In the genomic region with DNA sequence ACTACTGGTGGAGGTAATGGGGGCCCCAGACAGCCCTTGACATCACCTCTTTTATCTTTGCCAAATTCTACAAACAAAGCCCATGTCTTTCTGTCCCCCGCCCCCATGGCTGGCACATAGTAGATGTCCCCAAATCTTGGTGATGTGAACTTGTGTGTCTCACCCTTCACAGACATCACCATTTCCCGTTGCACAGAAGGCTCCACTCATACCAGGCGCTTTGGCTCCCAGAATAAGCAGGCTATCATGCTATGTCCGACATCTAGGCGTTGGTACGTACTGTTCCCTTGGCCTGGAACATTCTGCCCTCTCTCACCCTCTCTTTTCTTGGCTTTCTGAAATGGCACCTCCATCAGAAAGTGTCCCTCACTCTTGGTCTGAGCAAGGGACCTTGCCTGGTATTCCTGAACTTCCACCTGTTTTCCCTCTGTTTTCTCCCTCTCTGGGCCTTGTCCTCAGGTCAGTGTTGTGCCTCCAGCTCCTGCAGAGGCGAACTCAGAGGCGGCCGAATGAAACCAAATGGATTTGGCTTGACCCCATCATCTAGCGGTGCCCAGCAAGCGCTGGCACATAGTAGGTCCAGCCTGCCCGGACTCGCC, we compare ENCODE assay signal across 15 cellular contexts. TPM values are rescaled to one million over a fixed set of nuclear protein-coding genes. Genes with fewer than 3 reads are reported as not detected.
DNase-seq lines count a peak whose midpoint lies in the region; ATAC-seq and TF ChIP-seq lines count a peak whose summit lies in the region.
"Had no signal": no experiment of that assay in that cellular context is flagged by ENCODE, and none has a peak within 500 bp of the region (broad histone marks: within the 10 kb centered on the region; RNA-seq: fewer than 3 reads in every experiment).

No MANE protein-coding gene starts in this region.

- DNase-seq in adrenal gland (peak in 1 of 7 donors; percentile 19), Right ventricle myocardium superior (no peak), osteoblast (ENCODE audit: insufficient read length, low spot score, missing footprints) (no peak), transverse colon (no peak), foreskin keratinocyte (no peak), NCI-H526 (lab: John Stamatoyannopoulos, UW) (no peak)
- no peak for DNase-seq in activated CD8-positive, alpha-beta memory T cell treated with anti-CD3 and anti-CD28 coated beads, Interleukin-2, amount 50 U/mL, for 48 hours
- DNase-seq: activated naive CD4-positive, alpha-beta T cell treated with Interleukin-2 at 50 U/mL for 16 hours; central memory CD4-positive, alpha-beta T cell; stimulated activated CD4-positive, alpha-beta T cell treated with anti-CD3 and anti-CD28 coated beads, Interleukin-12 subunit alpha, Interleukin-12 subunit beta, amount 100 ng/mL, for 4 hours had no signal

- 38 to 47% (median 41%) methylated on average over 13 of the region's 13 CpGs for WGBS in adrenal gland, 4 donors
- 57 to 63% methylated on average over 5 to 13 of the region's 13 CpGs for WGBS in transverse colon (ENCODE audit: low coverage in 1 of 2), 2 donors

- H3K79me2 ChIP-seq in osteoblast (ENCODE audit: insufficient read depth, low read length), result no peaks in the 10 kb centered on the region

- H3K27ac ChIP-seq in adrenal gland (peak overlapping the region in 3 of 5 donors; percentile 61 to 82 (median 78)), osteoblast (ENCODE audit: low read depth, low read length) (no peak overlapping the region), transverse colon (peak overlapping the region; percentile 22 to 42 (median 28)), foreskin keratinocyte (no peak overlapping the region)

- H3K9me3 ChIP-seq in adrenal gland (replicated peaks in 1 of 3), result no peaks in the 10 kb centered on the region
- H3K9me3 ChIP-seq in osteoblast (ENCODE audit: low read depth, low read length), result no peaks in the 10 kb centered on the region
- no peaks in the 10 kb centered on the region for H3K9me3 ChIP-seq in transverse colon

- TF ChIP-seq POLR2A in adrenal gland (IDR thresholded peaks at IDR 0.05), result no peak
- no peak for TF ChIP-seq POLR2A in transverse colon (IDR thresholded peaks at IDR 0.05)

- in situ Hi-C loops in transverse colon (cut with MboI; ENCODE audit: low pct_ligation_motif_present in 1 of 4, low pct_unique_long_range_greater_than_20kb in 1 of 4, low sequenced_read_pairs in 3 of 4), result no loop called here

- peak overlapping the region in 1 of 4 donors; percentile 4 for H3K4me3 ChIP-seq in adrenal gland
- no peak overlapping the region for H3K4me3 ChIP-seq in osteoblast (ENCODE audit: insufficient read depth, low read length)
- no peak overlapping the region for H3K4me3 ChIP-seq in transverse colon
- H3K4me3 ChIP-seq: GM12878 had no signal

- H3K36me3 ChIP-seq in adrenal gland (replicated peaks in 1 of 2) (no peaks in the 10 kb centered on the region), osteoblast (ENCODE audit: insufficient read depth, low read length) (no peaks in the 10 kb centered on the region), transverse colon (no peaks in the 10 kb centered on the region)

- TF ChIP-seq CTCF in adrenal gland (IDR thresholded peaks at IDR 0.05) (no peak), osteoblast (IDR thresholded peaks at IDR 0.05; ENCODE audit: extremely low read depth, low read depth, low read length) (no peak), transverse colon (IDR thresholded peaks at IDR 0.05) (no peak), foreskin keratinocyte (conservative IDR thresholded peaks at IDR 0.05) (no peak)

- TF ChIP-seq EP300 in transverse colon (IDR thresholded peaks at IDR 0.05; ENCODE audit: low read depth), result peak; percentile 81

- no peaks in the 10 kb centered on the region for H4K20me1 ChIP-seq in osteoblast (ENCODE audit: insufficient read depth, low read length)

- ATAC-seq in Right ventricle myocardium superior (ENCODE audit: poor library complexity) (peak; percentile 65), foreskin keratinocyte (no peak), GM21447 (IDR thresholded peaks at IDR 0.05; ENCODE audit: unreplicated experiment) (no peak)
- ATAC-seq: GM12878 had no signal

- H3K4me2 ChIP-seq in osteoblast (ENCODE audit: insufficient read depth, low read length), result peak overlapping the region; percentile 68

- intact Hi-C loops in adrenal gland (cut with DNase I), result no loop called here
- intact Hi-C loops in Right ventricle myocardium superior (cut with DNase I), result no loop called here
- intact Hi-C loops in transverse colon (cut with DNase I; ENCODE audit: low total_unique reads), result no loop called here

- H3K4me1 ChIP-seq in adrenal gland (replicated peaks in 1 of 2), result peaks cover 23 to 24% of the 10 kb centered on the region in 2 donors
- H3K4me1 ChIP-seq in osteoblast (ENCODE audit: insufficient read depth, low read length), result peaks cover 35% of the 10 kb centered on the region
- peaks cover 9 to 17% (median 12%) of the 10 kb centered on the region in 4 donors for H3K4me1 ChIP-seq in transverse colon
- H3K4me1 ChIP-seq in foreskin keratinocyte, result no peaks in the 10 kb centered on the region

- no peaks in the 10 kb centered on the region for H3K27me3 ChIP-seq in adrenal gland
- H3K27me3 ChIP-seq in osteoblast (ENCODE audit: insufficient read depth, low read length), result no peaks in the 10 kb centered on the region
- no peaks in the 10 kb centered on the region for H3K27me3 ChIP-seq in transverse colon
- H3K27me3 ChIP-seq in foreskin keratinocyte, result peaks cover 26% of the 10 kb centered on the region

- H2AFZ ChIP-seq in osteoblast (ENCODE audit: low read length), result no peak overlapping the region

RNA-seq across cellular contexts. Expression of a gene that starts 1.0 kb away (rescaled TPM):
- total RNA-seq in adrenal gland (100 to 1,000 TPM in 2 of 8 donors, 10 to 100 TPM in 6; 24.5 to 115 (median 63.1) TPM), Right ventricle myocardium superior (15.8 TPM), osteoblast (520 and 687 TPM in 2 replicates), transverse colon (10 to 100 TPM in 3 of 4 donors, 1 to 10 TPM in 1; 9.5 to 20.6 (median 15.9) TPM), foreskin keratinocyte (not detected in 2 replicates)
- polyA plus RNA-seq in adrenal gland (10 to 100 TPM in 2 of 3 donors, 1 to 10 TPM in 1; 8.0 to 47.3 (median 19.1) TPM), foreskin keratinocyte (not detected in 2 replicates)
- total RNA-seq: HT1080, lung microvascular endothelial cell, neural crest cell had no signal

RNA-seq across cellular contexts. Expression of a gene that starts 31.5 kb away (rescaled TPM):
- 10 to 100 TPM in 1 of 8 donors, 1 to 10 TPM in 6, under 1 TPM in 1; 0.84 to 11.0 (median 3.5) TPM for total RNA-seq in adrenal gland
- polyA plus RNA-seq in adrenal gland, result under 1 TPM; 0.42 to 0.84 (median 0.56) TPM
- total RNA-seq in Right ventricle myocardium superior, result 0.19 TPM
- 81.3 and 121 TPM in 2 replicates for total RNA-seq in osteoblast
- total RNA-seq in transverse colon, result 1 to 10 TPM in 1 of 4 donors, under 1 TPM in 1, not detected in 2; 0.27 to 1.3 TPM
- not detected in 2 replicates for total RNA-seq in foreskin keratinocyte
- 0.01 TPM in 1 of 2 replicates, not detected in the other for polyA plus RNA-seq in foreskin keratinocyte
- total RNA-seq: GM12878, HT1080, lung microvascular endothelial cell, neural crest cell had no signal
- polyA plus RNA-seq: GM12878 had no signal

Comparison
In these comparisons a context has a peak if more than half of its experiments do, and no peak if none do; other contexts are left out.
1. H3K27ac ChIP-seq: peak in adrenal gland (3 of 5) and transverse colon (4 of 4); none in osteoblast (single experiment) and foreskin keratinocyte (single experiment).
2. RNA of a gene that starts 1.0 kb away (total RNA-seq): 520 to 687 TPM in osteoblast, 24.5 to 115 TPM in adrenal gland, 9.5 to 20.6 TPM in transverse colon and 15.8 TPM in Right ventricle myocardium superior (single experiment); not detected in foreskin keratinocyte; every median in the first group is over 10 times any median in the second.